Comparison of ENCODE assay signal across 2 cellular contexts in genomic region chr3:83393276-83393675, GRCh38.
TF ChIP-seq lines count a peak whose summit lies in the region.

No MANE protein-coding gene starts in this region.

TF ChIP-seq in liver, 16 proteins besides CTCF, POLR2A, EP300 and RAD21 (continued from another document):
- TF ChIP-seq REST (IDR thresholded peaks at IDR 0.05) (no peak), ZBTB33 (IDR thresholded peaks at IDR 0.05) (no peak), JUND (IDR thresholded peaks at IDR 0.05) (no peak), YY1 (IDR thresholded peaks at IDR 0.05) (no peak), HNF4A (conservative IDR thresholded peaks at IDR 0.05) (peak; percentile 28 to 64), GABPA (IDR thresholded peaks at IDR 0.05 in 1 of 2, conservative IDR thresholded peaks at IDR 0.05 in 1 of 2) (no peak), TAF1 (conservative IDR thresholded peaks at IDR 0.05) (no peak)

TF ChIP-seq in GM23338, 12 proteins besides CTCF, POLR2A, EP300 and RAD21 (continued from another document):
- TF ChIP-seq REST (IDR thresholded peaks at IDR 0.05; ENCODE audit: unreplicated experiment) (no peak), ETS1 (IDR thresholded peaks at IDR 0.05) (no peak), EZH2phosphoT487 (IDR thresholded peaks at IDR 0.05; ENCODE audit: unreplicated experiment) (no peak), CREB1 (CRISPR knock-in tag; IDR thresholded peaks at IDR 0.05; ENCODE audit: low read depth) (no peak), STAT1 (IDR thresholded peaks at IDR 0.05; ENCODE audit: unreplicated experiment) (no peak)
